ENCODE assay signal across 1 cellular context in genomic region chr12:101670007-101670671, GRCh38.
TF ChIP-seq lines count a peak whose summit lies in the region.

No MANE protein-coding gene starts in this region.

TF ChIP-seq in GM23338, 12 proteins besides CTCF, POLR2A, EP300 and RAD21 (continued from another document):
- TF ChIP-seq ETS1 (IDR thresholded peaks at IDR 0.05) (no peak), EZH2 (IDR thresholded peaks at IDR 0.05; ENCODE audit: low read depth, unreplicated experiment) (no peak), REST (IDR thresholded peaks at IDR 0.05; ENCODE audit: unreplicated experiment) (no peak), STAT1 (IDR thresholded peaks at IDR 0.05; ENCODE audit: unreplicated experiment) (no peak), POLR2AphosphoS5 (IDR thresholded peaks at IDR 0.05; ENCODE audit: low read depth) (no peak)
